Comparison of ENCODE assay signal across 29 cellular contexts in genomic region chr10:116201011-116201410, GRCh38.
DNase-seq lines count a peak whose midpoint lies in the region; TF ChIP-seq lines count a peak whose summit lies in the region.
"Had no signal": no experiment of that assay in that cellular context is flagged by ENCODE, and none has a peak within 500 bp of the region (broad histone marks: within the 10 kb centered on the region; RNA-seq: fewer than 3 reads in every experiment).

No MANE protein-coding gene starts in this region.

- POLR2A ChIA-PET in AG04449 (lab: Yijun Ruan, JAX) = no interaction called here

- H3K27me3 ChIP-seq in kidney epithelial cell (ENCODE audit: control insufficient read depth, insufficient read depth, low read length) = no peaks in the 10 kb centered on the region
- H3K27me3 ChIP-seq: brain microvascular endothelial cell, Peyer's patch, vagina had no signal

- CTCF ChIA-PET in AG04449 (lab: Yijun Ruan, JAX) = no interaction called here

- H3K4me3 ChIP-seq in AG04449 (ENCODE audit: low read depth, low read length) (no peak overlapping the region), kidney epithelial cell (ENCODE audit: low read depth, low read length) (no peak overlapping the region)
- H3K4me3 ChIP-seq: Peyer's patch, vagina had no signal

- DNase-seq in AG04449 (ENCODE audit: low read depth, low spot score) = peak; percentile 17
- peak; percentile 27 for DNase-seq in GM03348 (ENCODE audit: low spot score)
- peak; percentile 12 for DNase-seq in RKO (ENCODE audit: low spot score)
- DNase-seq in kidney epithelial cell (ENCODE audit: low read depth) = peak; percentile 26
- no peak for DNase-seq in stimulated activated naive CD4-positive, alpha-beta T cell (lab: John Stamatoyannopoulos, UW)
- no peak for DNase-seq in stimulated activated CD4-positive, alpha-beta T cell treated with anti-CD3 and anti-CD28 coated beads, Interleukin-4, amount 100 ng/mL, for 1 hour
- no peak for DNase-seq in activated naive CD4-positive, alpha-beta T cell treated with Interleukin-2 at 50 U/mL for 16 hours
- DNase-seq in NOMO-1 (lab: John Stamatoyannopoulos, UW; ENCODE audit: unreplicated experiment in 2 of 2) = no peak
- DNase-seq: activated CD4-positive, alpha-beta memory T cell treated with anti-CD3 and anti-CD28 coated beads, Interleukin-2, amount 10 ng/mL, durations not matched to agents 7 days and 5 days; activated CD8-positive, alpha-beta memory T cell treated with anti-CD3 and anti-CD28 coated beads, Interleukin-2, amount 50 U/mL, for 4 hours; activated naive CD4-positive, alpha-beta T cell; brain microvascular endothelial cell; C1 segment of cervical spinal cord; cerebellar nuclear complex; COR-L47; dermis blood vessel endothelial cell; DMS79 treated with DMSO at 0.1 percent for 48 hours; left colon; NCI-H1048; NCI-H1694; NCI-H446; NCI-H748 treated with DMSO at 0.1 percent for 48 hours; Peyer's patch; retina; small intestine; stimulated activated CD4-positive, alpha-beta T cell treated with anti-CD3 and anti-CD28 coated beads, Interleukin-1b, Interleukin-23, amount 100 ng/mL, for 48 hours; stimulated activated naive CD8-positive, alpha-beta T cell treated with anti-CD3 and anti-CD28 coated beads, Interleukin-15, amount 100 ng/mL, for 72 hours; SW 1271 had no signal

- TF ChIP-seq CTCF in AG04449 (IDR thresholded peaks at IDR 0.05; ENCODE audit: insufficient read depth, low read length, missing control alignments) = no peak
- TF ChIP-seq CTCF in kidney epithelial cell (IDR thresholded peaks at IDR 0.05; ENCODE audit: insufficient read depth, low read length, poor library complexity, severe bottlenecking) = no peak

- H3K36me3 ChIP-seq in kidney epithelial cell (ENCODE audit: control insufficient read depth, insufficient read depth, low read length) = no peaks in the 10 kb centered on the region
- H3K36me3 ChIP-seq: brain microvascular endothelial cell, Peyer's patch, vagina had no signal

Comparison
In these comparisons a context has a peak if more than half of its experiments do, and no peak if none do; other contexts are left out.
1. DNase-seq: peak in AG04449 (single experiment), GM03348 (single experiment), RKO (single experiment) and kidney epithelial cell (single experiment); none in stimulated activated naive CD4-positive, alpha-beta T cell (0 of 6), stimulated activated CD4-positive, alpha-beta T cell treated with anti-CD3 and anti-CD28 coated beads, Interleukin-4, amount 100 ng/mL, for 1 hour (single experiment), activated naive CD4-positive, alpha-beta T cell treated with Interleukin-2 at 50 U/mL for 16 hours (single experiment) and NOMO-1 (0 of 2).